In genomic region chr16:72443809-72444208, GRCh38 we compare ENCODE assay signal across 3 cellular contexts.
A peak's percentile ranks its signal among the peaks of the same experiment; 100 is the strongest.
TF ChIP-seq lines count a peak whose summit lies in the region.

No MANE protein-coding gene starts in this region.

TF ChIP-seq in HepG2, 621 proteins besides CTCF, POLR2A, EP300 and RAD21:
- TF ChIP-seq ZNF800 (CRISPR knock-in tag; IDR thresholded peaks at IDR 0.05) (no peak), ZNF317 (CRISPR knock-in tag; IDR thresholded peaks at IDR 0.05) (peak; percentile 94)

TF ChIP-seq in IMR-90, 13 proteins besides CTCF, POLR2A, EP300 and RAD21:
- TF ChIP-seq ELK1 (IDR thresholded peaks at IDR 0.05; ENCODE audit: borderline replicate concordance, low read depth, low read length) (no peak), RCOR1 (IDR thresholded peaks at IDR 0.05; ENCODE audit: insufficient replicate concordance, low read length) (no peak), CHD1 (IDR thresholded peaks at IDR 0.05; ENCODE audit: low read depth, low read length) (no peak), MXI1 (IDR thresholded peaks at IDR 0.05; ENCODE audit: borderline replicate concordance, low read depth, low read length) (no peak), SMC3 (IDR thresholded peaks at IDR 0.05; ENCODE audit: low read depth, low read length) (no peak), RFX5 (IDR thresholded peaks at IDR 0.05; ENCODE audit: low read depth, low read length) (no peak), FOS (IDR thresholded peaks at IDR 0.05; ENCODE audit: low read depth, low read length) (no peak), MAFK (IDR thresholded peaks at IDR 0.05; ENCODE audit: low read depth, low read length) (no peak), USF2 (IDR thresholded peaks at IDR 0.05; ENCODE audit: low read depth, low read length) (no peak)

TF ChIP-seq in SK-N-SH treated with all-trans-retinoic acid at 6 μM for 48 hours, 23 proteins besides CTCF, POLR2A, EP300 and RAD21:
- TF ChIP-seq CSRNP3 (CRISPR knock-in tag; IDR thresholded peaks at IDR 0.05) (no peak), SNAI2 (CRISPR knock-in tag; IDR thresholded peaks at IDR 0.05) (no peak), ZNF8 (CRISPR knock-in tag; IDR thresholded peaks at IDR 0.05) (no peak), CREB5 (CRISPR knock-in tag; IDR thresholded peaks at IDR 0.05; ENCODE audit: low read depth) (no peak), RARB (CRISPR knock-in tag; IDR thresholded peaks at IDR 0.05) (no peak), GLIS3 (CRISPR knock-in tag; IDR thresholded peaks at IDR 0.05) (no peak), TOX (CRISPR knock-in tag; IDR thresholded peaks at IDR 0.05; ENCODE audit: borderline replicate concordance) (no peak), ZFP30 (CRISPR knock-in tag; IDR thresholded peaks at IDR 0.05) (no peak), ZFP3 (CRISPR knock-in tag; IDR thresholded peaks at IDR 0.05) (no peak), ZNF70 (CRISPR knock-in tag; IDR thresholded peaks at IDR 0.05) (no peak), CSDC2 (CRISPR knock-in tag; IDR thresholded peaks at IDR 0.05) (no peak), PATZ1 (CRISPR knock-in tag; IDR thresholded peaks at IDR 0.05; ENCODE audit: borderline replicate concordance) (no peak), BACH2 (CRISPR knock-in tag; IDR thresholded peaks at IDR 0.05; ENCODE audit: borderline replicate concordance) (no peak)
